Comparison of ENCODE assay signal across 15 cellular contexts in the genomic region with DNA sequence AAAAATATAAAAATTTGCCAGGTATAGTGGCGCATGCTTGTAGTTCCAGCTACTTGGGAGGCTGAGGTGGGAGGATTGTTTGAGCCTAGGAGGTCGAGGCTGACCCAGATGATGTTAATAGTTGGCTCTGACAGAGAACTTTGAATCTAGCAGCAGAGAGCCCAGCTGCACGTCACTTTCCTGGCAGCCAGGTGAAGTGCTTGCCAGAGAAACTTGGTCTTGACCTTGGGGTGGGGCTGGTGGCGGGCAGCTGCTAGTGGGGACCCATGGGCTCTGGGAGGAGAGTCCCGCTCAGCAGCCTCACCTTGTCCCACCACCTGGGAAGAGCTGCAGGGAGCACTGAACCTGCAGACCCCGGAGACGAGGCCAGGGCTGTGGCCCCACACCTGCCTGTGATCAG. TPM values are rescaled to one million over a fixed set of nuclear protein-coding genes. Genes with fewer than 3 reads are reported as not detected.
DNase-seq lines count a peak whose midpoint lies in the region; ATAC-seq and TF ChIP-seq lines count a peak whose summit lies in the region.
"Had no signal": no experiment of that assay in that cellular context is flagged by ENCODE, and none has a peak within 500 bp of the region (broad histone marks: within the 10 kb centered on the region; RNA-seq: fewer than 3 reads in every experiment).

No MANE protein-coding gene starts in this region.

- no peak overlapping the region for H3K9ac ChIP-seq in mammary epithelial cell (ENCODE audit: insufficient read depth, low read length)

- dilution Hi-C loops in mammary epithelial cell (cut with HindIII; ENCODE audit: low sequenced_read_pairs) = no loop called here

- H3K79me2 ChIP-seq in mammary epithelial cell (ENCODE audit: insufficient read depth, low read length) (peaks cover 19% of the 10 kb centered on the region), OCI-LY7 (ENCODE audit: insufficient read depth, low read depth, low read length) (no peaks in the 10 kb centered on the region)

- H4K20me1 ChIP-seq in mammary epithelial cell (ENCODE audit: insufficient read depth, low read length) (no peaks in the 10 kb centered on the region), OCI-LY7 (ENCODE audit: insufficient read depth, low read length) (no peaks in the 10 kb centered on the region)

- H3K9me3 ChIP-seq in breast epithelium (no peaks in the 10 kb centered on the region), mammary epithelial cell (replicated peaks; ENCODE audit: insufficient read depth, low read length) (no peaks in the 10 kb centered on the region), OCI-LY7 (ENCODE audit: low read length) (no peaks in the 10 kb centered on the region)
- H3K9me3 ChIP-seq: A549 had no signal

- no peak overlapping the region for H2AFZ ChIP-seq in mammary epithelial cell (ENCODE audit: low read depth, low read length)
- H2AFZ ChIP-seq in OCI-LY7 (ENCODE audit: low read length) = no peak overlapping the region

- DNase-seq in breast epithelium (ENCODE audit: low spot score in 2 of 2) = no peak
- no peak for DNase-seq in mammary epithelial cell
- peak; percentile 43 for DNase-seq in OCI-LY7 (ENCODE audit: low spot score)
- no peak for DNase-seq in memory B cell (ENCODE audit: low spot score in 2 of 2)
- DNase-seq in medulla oblongata (ENCODE audit: extremely low spot score) = no peak
- DNase-seq in nucleus accumbens (lab: John Stamatoyannopoulos, UW) = no peak
- DNase-seq in DMS153 treated with DMSO at 0.1 percent for 48 hours (lab: John Stamatoyannopoulos, UW; ENCODE audit: unreplicated experiment) = no peak
- DNase-seq in activated T-cell treated with anti-CD3 and anti-CD28 coated beads, Interleukin-2, amount 50 U/mL, for 1 hour = no peak
- DNase-seq: CD8-positive, alpha-beta T cell; DND-41; NCI-H1105; NCI-H187 treated with DMSO at 0.1 percent for 48 hours; NCI-H446 had no signal

- no peaks in the 10 kb centered on the region for H3K9me2 ChIP-seq in OCI-LY7 (ENCODE audit: insufficient read depth, low read length)

- POLR2A ChIA-PET in OCI-LY7 (lab: Charles Lee) = interaction anchor here (0.6 to 1.4 kb wide), 7 partner anchors 9 to 1971 kb away, joined by 3 to 5 read pairs (median 3); no protein-coding TSS in a partner anchor

- peak overlapping the region; percentile 100 for H3K27ac Mint-ChIP-seq in memory B cell
- H3K27ac Mint-ChIP-seq: CD8-positive, alpha-beta T cell had no signal

- H3K4me1 ChIP-seq in breast epithelium (peaks cover 15 to 19% of the 10 kb centered on the region in 2 donors), mammary epithelial cell (ENCODE audit: insufficient read depth, low read length) (peaks cover 55% of the 10 kb centered on the region), OCI-LY7 (ENCODE audit: insufficient read depth, low read length, poor library complexity, severe bottlenecking) (peaks cover 97% of the 10 kb centered on the region)

- H3K27ac ChIP-seq in breast epithelium (peak overlapping the region; percentile 57 to 69), mammary epithelial cell (ENCODE audit: insufficient read depth, low read depth, low read length) (no peak overlapping the region), OCI-LY7 (ENCODE audit: low read depth, low read length, poor library complexity, severe bottlenecking) (peak overlapping the region; percentile 90)
- H3K27ac ChIP-seq: A549 had no signal

- TF ChIP-seq CTCF in breast epithelium (IDR thresholded peaks at IDR 0.05) = no peak
- TF ChIP-seq CTCF in mammary epithelial cell (conservative IDR thresholded peaks at IDR 0.05 in 1 of 2, IDR thresholded peaks at IDR 0.05 in 1 of 2; ENCODE audit: extremely low read depth in 1 of 2, insufficient read depth in 1 of 2, low read depth in 1 of 2, low read length in 2 of 2) = no peak
- TF ChIP-seq CTCF in OCI-LY7 (conservative IDR thresholded peaks at IDR 0.05; ENCODE audit: low read length) = no peak

- WGBS in mammary epithelial cell (ENCODE audit: low coverage, missing lambda C conversion rate) = 94% methylated on average over 6 of the region's 7 CpGs

- H3K36me3 ChIP-seq in breast epithelium (no peaks in the 10 kb centered on the region), mammary epithelial cell (ENCODE audit: insufficient read depth, low read length) (no peaks in the 10 kb centered on the region), OCI-LY7 (ENCODE audit: insufficient read depth, low read length) (no peaks in the 10 kb centered on the region)

- CTCF ChIA-PET in mammary epithelial cell (lab: Charles Lee; ENCODE audit: low non-redundant PET) (interaction anchor here (0.6 kb wide), 1 partner anchor 65 kb away, joined by 4 read pairs; no protein-coding TSS in a partner anchor), OCI-LY7 (lab: Charles Lee; ENCODE audit: unreplicated experiment) (interaction anchor here (0.9 kb wide), 1 partner anchor 8 kb away, joined by 3 read pairs; no protein-coding TSS in a partner anchor)

- intact Hi-C loops in breast epithelium (cut with DNase I; ENCODE audit: low total_unique reads) = no loop called here
- intact Hi-C loops in mammary epithelial cell (cut with micrococcal nuclease) = loop anchor here (2.0 to 10.0 kb wide), 3 partner anchors 13 to 359 kb away; a partner anchor contains a TSS
- intact Hi-C loops in OCI-LY7 (cut with micrococcal nuclease; ENCODE audit: unreplicated experiment) = loop anchor here (10.0 kb wide), 1 partner anchor 449 kb away; no protein-coding TSS in a partner anchor

- H3K4me3 ChIP-seq in breast epithelium (no peak overlapping the region), mammary epithelial cell (replicated peaks in 1 of 3; ENCODE audit: insufficient read depth in 1 of 3, low read depth in 2 of 3, low read length in 3 of 3) (no peak overlapping the region), OCI-LY7 (ENCODE audit: low read depth, low read length, poor library complexity, severe bottlenecking) (peak overlapping the region; percentile 47)
- H3K4me3 ChIP-seq: A549 had no signal

- H3K4me1 Mint-ChIP-seq in memory B cell = peaks cover 56% of the 10 kb centered on the region

- H3K27me3 Mint-ChIP-seq in memory B cell = no peaks in the 10 kb centered on the region

- peak overlapping the region; percentile 84 for H3K4me3 Mint-ChIP-seq in memory B cell
- H3K4me3 Mint-ChIP-seq: CD8-positive, alpha-beta T cell had no signal

- H3K27me3 ChIP-seq in breast epithelium (no peaks in the 10 kb centered on the region), mammary epithelial cell (ENCODE audit: insufficient read depth, low read length) (no peaks in the 10 kb centered on the region)

- BruUV-seq in mammary epithelial cell (replicated peaks; lab: Mats Ljungman, UMichigan) (no TSS peak), OCI-LY7 (replicated peaks; lab: Mats Ljungman, UMichigan) (no TSS peak)

- no peaks in the 10 kb centered on the region for H3K36me3 Mint-ChIP-seq in memory B cell
- H3K36me3 Mint-ChIP-seq: CD8-positive, alpha-beta T cell had no signal

- no peak for ATAC-seq in memory B cell (ENCODE audit: low read depth)
- ATAC-seq: CD8-positive, alpha-beta T cell; Right ventricle myocardium inferior had no signal

- in situ Hi-C loops in mammary epithelial cell (cut with MboI; ENCODE audit: low sequenced_read_pairs in 2 of 2) = no loop called here

- no peak overlapping the region for H3K4me2 ChIP-seq in mammary epithelial cell (ENCODE audit: insufficient read depth, low read depth, low read length)
- peak overlapping the region; percentile 92 for H3K4me2 ChIP-seq in OCI-LY7 (ENCODE audit: low read length)
- H3K4me2 ChIP-seq: A549 had no signal

- no peaks in the 10 kb centered on the region for H3K9me3 Mint-ChIP-seq in memory B cell
- H3K9me3 Mint-ChIP-seq: CD8-positive, alpha-beta T cell had no signal

- no peak for TF ChIP-seq POLR2A in breast epithelium (IDR thresholded peaks at IDR 0.05)

RNA-seq across cellular contexts. Expression of a gene that starts 3.1 kb away (rescaled TPM):
- 1 to 10 TPM in 2 of 3 donors, under 1 TPM in 1; 0.80 to 7.2 (median 6.7) TPM for total RNA-seq in breast epithelium
- total RNA-seq in mammary epithelial cell = 100 to 1,000 TPM in 1 of 2 donors, 10 to 100 TPM in 1; 19.7 to 121 TPM
- 81.5 TPM for polyA plus RNA-seq in mammary epithelial cell
- polyA minus RNA-seq in mammary epithelial cell = 37.0 TPM
- 6.8 and 12.1 TPM in 2 replicates for total RNA-seq in OCI-LY7 (2014; rRNA removed; shearing (Covaris generic))
- total RNA-seq in OCI-LY7 (2022) = 7.5 and 9.7 TPM in 2 replicates

RNA-seq across cellular contexts. Expression of a gene that starts 45.4 kb away (rescaled TPM):
- total RNA-seq in breast epithelium = 10 to 100 TPM; 18.1 to 30.8 (median 30.7) TPM
- 10 to 100 TPM; 28.3 to 48.3 TPM for total RNA-seq in mammary epithelial cell
- polyA plus RNA-seq in mammary epithelial cell = 45.4 TPM
- polyA minus RNA-seq in mammary epithelial cell = 69.7 TPM
- 37.6 and 54.0 TPM in 2 replicates for total RNA-seq in OCI-LY7 (2014; rRNA removed; shearing (Covaris generic))
- 47.5 and 54.4 TPM in 2 replicates for total RNA-seq in OCI-LY7 (2022)

RNA-seq across cellular contexts. Expression of a gene that starts 45.5 kb away (rescaled TPM):
- total RNA-seq in breast epithelium (100 to 1,000 TPM; 355 to 425 (median 400) TPM), mammary epithelial cell (100 to 1,000 TPM; 229 to 458 TPM), OCI-LY7 (2022) (542 and 581 TPM in 2 replicates)
- 747 TPM for polyA plus RNA-seq in mammary epithelial cell
- 445 TPM for polyA minus RNA-seq in mammary epithelial cell
- 569 and 633 TPM in 2 replicates for total RNA-seq in OCI-LY7 (2014; rRNA removed; shearing (Covaris generic))
